Comparison of ENCODE assay signal across 18 cellular contexts in the genomic region with DNA sequence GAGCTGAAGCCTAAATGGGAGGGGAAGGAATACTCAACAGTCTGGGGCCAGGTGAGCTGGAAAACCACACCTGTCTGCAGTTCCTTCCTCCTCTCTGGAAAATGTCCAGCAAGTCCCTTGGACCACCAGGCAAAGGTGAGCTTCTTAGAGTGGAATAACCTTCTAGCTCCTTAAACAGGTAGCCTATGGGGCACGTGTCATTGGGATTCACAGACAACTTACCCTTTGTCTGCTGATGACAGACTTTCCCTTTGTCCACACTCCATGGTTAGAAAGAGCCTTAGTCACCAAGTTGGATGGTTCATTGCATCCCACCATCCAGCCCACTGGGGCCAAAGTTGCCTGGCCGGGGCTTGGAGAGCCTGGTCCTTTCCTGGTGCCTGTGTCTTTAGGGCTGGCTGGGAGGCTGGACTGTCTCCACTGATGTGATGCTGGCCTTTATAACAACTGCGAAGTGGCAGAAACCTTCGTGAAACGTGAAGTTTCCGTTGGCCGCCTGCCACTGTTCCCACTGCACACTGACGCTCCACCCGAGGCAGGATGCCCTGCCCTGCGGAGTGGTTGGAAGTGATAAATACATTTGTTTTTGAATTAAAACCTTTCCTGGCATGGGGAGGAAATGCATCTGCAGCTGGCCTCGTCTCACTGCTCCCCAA.
DNase-seq lines count a peak whose midpoint lies in the region; ATAC-seq and TF ChIP-seq lines count a peak whose summit lies in the region.
"Had no signal": no experiment of that assay in that cellular context is flagged by ENCODE, and none has a peak within 500 bp of the region (broad histone marks: within the 10 kb centered on the region; RNA-seq: fewer than 3 reads in every experiment).

No MANE protein-coding gene starts in this region.

- no peaks in the 10 kb centered on the region for H4K20me1 ChIP-seq in BLaER1

- no peak overlapping the region for H2BK15ac ChIP-seq in mesenchymal stem cell (ENCODE audit: low read depth, poor library complexity, severe bottlenecking)

- H3K27me3 Mint-ChIP-seq in endodermal cell (ENCODE audit: insufficient read depth), result peaks cover 29% of the 10 kb centered on the region
- H3K27me3 Mint-ChIP-seq: activated naive CD8-positive, alpha-beta T cell treated with anti-CD3 and anti-CD28 coated beads for 36 hours; activated T-cell treated with anti-CD3 and anti-CD28 coated beads, Interleukin-2, amount 50 U/mL, for 24 hours; CD4-positive, alpha-beta memory T cell had no signal

- no peak overlapping the region for H3K14ac ChIP-seq in mesenchymal stem cell (ENCODE audit: low read length in 2 of 2)

- no peaks in the 10 kb centered on the region for H3K9me3 Mint-ChIP-seq in endodermal cell
- H3K9me3 Mint-ChIP-seq: activated naive CD8-positive, alpha-beta T cell treated with anti-CD3 and anti-CD28 coated beads for 36 hours; activated T-cell treated with anti-CD3 and anti-CD28 coated beads, Interleukin-2, amount 50 U/mL, for 24 hours; CD4-positive, alpha-beta memory T cell had no signal

- H3K4me1 ChIP-seq in BLaER1 (peaks cover 12% of the 10 kb centered on the region), endodermal cell (ENCODE audit: control insufficient read depth, insufficient read depth, low read length) (no peaks in the 10 kb centered on the region), sigmoid colon (no peaks in the 10 kb centered on the region), mesenchymal stem cell (ENCODE audit: control insufficient read depth, insufficient read depth, low read depth, low read length) (peaks cover 2% of the 10 kb centered on the region)
- H3K4me1 ChIP-seq: foreskin keratinocyte had no signal

- WGBS in endodermal cell (ENCODE audit: insufficient coverage in 1 of 2, insufficient read length in 1 of 2), 2 experiments, result 78 to 93% methylated on average over 7 to 11 of the region's 11 CpGs
- 11 to 43% methylated on average over 11 of the region's 11 CpGs for WGBS in sigmoid colon, 2 donors
- 93% methylated on average over 11 of the region's 11 CpGs for WGBS in mesenchymal stem cell

- H3K9me3 ChIP-seq in BLaER1 (no peaks in the 10 kb centered on the region), endodermal cell (ENCODE audit: control insufficient read depth, low read length) (no peaks in the 10 kb centered on the region), sigmoid colon (no peaks in the 10 kb centered on the region), mesenchymal stem cell (ENCODE audit: control insufficient read depth, low read length) (no peaks in the 10 kb centered on the region)

- H3K4ac ChIP-seq in mesenchymal stem cell (ENCODE audit: low read depth in 1 of 2, low read length in 2 of 2), result no peak overlapping the region

- no peak overlapping the region for H4K91ac ChIP-seq in mesenchymal stem cell (ENCODE audit: low read length)

- H3K27ac ChIP-seq in BLaER1 (no peak overlapping the region), endodermal cell (ENCODE audit: low read depth, low read length) (no peak overlapping the region), sigmoid colon (peak overlapping the region in 1 of 4 donors; percentile 46), mesenchymal stem cell (ENCODE audit: low read length, poor library complexity, severe bottlenecking) (no peak overlapping the region)
- H3K27ac ChIP-seq: cardiac muscle cell, foreskin keratinocyte, SK-N-MC had no signal

- no peak overlapping the region for H3K4me3 ChIP-seq in BLaER1
- no peak overlapping the region for H3K4me3 ChIP-seq in endodermal cell (ENCODE audit: low read length)
- no peak overlapping the region for H3K4me3 ChIP-seq in sigmoid colon
- H3K4me3 ChIP-seq in mesenchymal stem cell (ENCODE audit: insufficient read depth in 1 of 2, low read depth in 1 of 2, low read length in 2 of 2), result no peak overlapping the region
- H3K4me3 ChIP-seq: cardiac muscle cell, SK-N-MC had no signal

- no peak overlapping the region for H2AFZ ChIP-seq in mesenchymal stem cell (ENCODE audit: low read depth, low read length)

- DNase-seq in endodermal cell (peak; percentile 35), left lobe of liver (ENCODE audit: low spot score) (no peak), sigmoid colon (peak; percentile 68), mesenchymal stem cell (no peak), NCI-H82 (lab: John Stamatoyannopoulos, UW) (no peak)
- DNase-seq in stimulated activated naive CD8-positive, alpha-beta T cell treated with anti-CD3 and anti-CD28 coated beads, Interleukin-15, Interleukin-2, amounts not matched to agents 100 U/mL and 50 U/mL, for 24 hours, result no peak
- no peak for DNase-seq in activated effector memory CD4-positive, alpha-beta T cell treated with Interleukin-2 at 50 U/mL for 16 hours
- DNase-seq: activated CD4-positive, alpha-beta T cell treated with anti-CD3 and anti-CD28 coated beads, Interleukin-2, amount 50 U/mL, for 4 hours; activated naive CD8-positive, alpha-beta T cell treated with anti-CD3 and anti-CD28 coated beads for 36 hours; activated T-cell treated with anti-CD3 and anti-CD28 coated beads, Interleukin-2, amount 50 U/mL, for 24 hours; CD4-positive, alpha-beta memory T cell; foreskin keratinocyte; NCI-H1436; NCI-H446 treated with DMSO at 0.1 percent for 48 hours had no signal

- no peak overlapping the region for H3K9ac ChIP-seq in BLaER1
- no peak overlapping the region for H3K9ac ChIP-seq in endodermal cell (ENCODE audit: extremely low read depth, low read length, poor library complexity, severe bottlenecking)
- no peak overlapping the region for H3K9ac ChIP-seq in mesenchymal stem cell (ENCODE audit: low read length)

- TF ChIP-seq CTCF in endodermal cell (conservative IDR thresholded peaks at IDR 0.05) (no peak), sigmoid colon (IDR thresholded peaks at IDR 0.05) (no peak)

- H3K27me3 ChIP-seq in BLaER1 (no peaks in the 10 kb centered on the region), endodermal cell (ENCODE audit: control insufficient read depth, insufficient read depth, low read length, poor library complexity, severe bottlenecking) (peaks cover 6% of the 10 kb centered on the region), sigmoid colon (no peaks in the 10 kb centered on the region), mesenchymal stem cell (ENCODE audit: control insufficient read depth in 1 of 2, insufficient read depth in 1 of 2, low read length in 2 of 2) (peaks cover 0 to 14% of the 10 kb centered on the region in 2 experiments)
- H3K27me3 ChIP-seq: foreskin keratinocyte had no signal

- no peak for TF ChIP-seq POLR2A in sigmoid colon (IDR thresholded peaks at IDR 0.05)

- no peak overlapping the region for H2BK120ac ChIP-seq in mesenchymal stem cell (ENCODE audit: low read depth, low read length)

- H3K4me2 ChIP-seq in BLaER1, result peak overlapping the region; percentile 46
- H3K4me2 ChIP-seq in mesenchymal stem cell (ENCODE audit: low read length, poor library complexity, severe bottlenecking), result no peak overlapping the region

- no peak overlapping the region for H3K23ac ChIP-seq in mesenchymal stem cell (ENCODE audit: low read length in 2 of 2)

- no peak overlapping the region for H3K4me3 Mint-ChIP-seq in endodermal cell
- H3K4me3 Mint-ChIP-seq: activated naive CD8-positive, alpha-beta T cell treated with anti-CD3 and anti-CD28 coated beads for 36 hours; activated T-cell treated with anti-CD3 and anti-CD28 coated beads, Interleukin-2, amount 50 U/mL, for 24 hours; CD4-positive, alpha-beta memory T cell had no signal

- no peak overlapping the region for H4K8ac ChIP-seq in mesenchymal stem cell (ENCODE audit: low read length)

- no peak overlapping the region for H3K18ac ChIP-seq in mesenchymal stem cell (ENCODE audit: low read depth in 1 of 2, low read length in 2 of 2)

- no peak overlapping the region for H2BK12ac ChIP-seq in mesenchymal stem cell (ENCODE audit: low read length in 2 of 2)

- TF ChIP-seq EP300 in sigmoid colon (IDR thresholded peaks at IDR 0.05), result no peak

- no peak overlapping the region for H2BK5ac ChIP-seq in mesenchymal stem cell (ENCODE audit: low read depth, low read length, poor library complexity, severe bottlenecking)

- H3K79me1 ChIP-seq in mesenchymal stem cell (replicated peaks; ENCODE audit: low read length, poor library complexity, severe bottlenecking), result no peaks in the 10 kb centered on the region

- no peak overlapping the region for H2AK5ac ChIP-seq in mesenchymal stem cell (ENCODE audit: low read length, severe bottlenecking)

- H3K27ac Mint-ChIP-seq in endodermal cell, result no peak overlapping the region
- H3K27ac Mint-ChIP-seq: activated naive CD8-positive, alpha-beta T cell treated with anti-CD3 and anti-CD28 coated beads for 36 hours; activated T-cell treated with anti-CD3 and anti-CD28 coated beads, Interleukin-2, amount 50 U/mL, for 24 hours; progenitor cell of endocrine pancreas had no signal

- peaks cover 7% of the 10 kb centered on the region for H3K4me1 Mint-ChIP-seq in endodermal cell

- H3K36me3 Mint-ChIP-seq in endodermal cell (ENCODE audit: low read depth), result no peaks in the 10 kb centered on the region
- H3K36me3 Mint-ChIP-seq: activated naive CD8-positive, alpha-beta T cell treated with anti-CD3 and anti-CD28 coated beads for 36 hours; CD4-positive, alpha-beta memory T cell had no signal

- peak; percentile 39 for ATAC-seq in left lobe of liver
- no peak for ATAC-seq in stimulated activated naive CD8-positive, alpha-beta T cell treated with anti-CD3 and anti-CD28 coated beads, Interleukin-15, Interleukin-2, amounts not matched to agents 100 U/mL and 50 U/mL, for 24 hours
- ATAC-seq: foreskin keratinocyte had no signal

- H3K36me3 ChIP-seq in BLaER1 (no peaks in the 10 kb centered on the region), endodermal cell (ENCODE audit: control insufficient read depth, insufficient read depth, low read length) (no peaks in the 10 kb centered on the region), sigmoid colon (no peaks in the 10 kb centered on the region), mesenchymal stem cell (ENCODE audit: control insufficient read depth in 1 of 2, insufficient read depth in 2 of 2, low read depth in 1 of 2, low read length in 2 of 2) (no peaks in the 10 kb centered on the region)
- H3K36me3 ChIP-seq: cardiac muscle cell had no signal

- intact Hi-C loops in sigmoid colon (cut with DNase I), result no loop called here

Comparison
In these comparisons a context has a peak if more than half of its experiments do, and no peak if none do; other contexts are left out.
1. DNase-seq: peak in endodermal cell (single experiment) and sigmoid colon (single experiment); none in left lobe of liver (single experiment), mesenchymal stem cell (single experiment), NCI-H82 (single experiment), stimulated activated naive CD8-positive, alpha-beta T cell treated with anti-CD3 and anti-CD28 coated beads, Interleukin-15, Interleukin-2, amounts not matched to agents 100 U/mL and 50 U/mL, for 24 hours (single experiment) and activated effector memory CD4-positive, alpha-beta T cell treated with Interleukin-2 at 50 U/mL for 16 hours (single experiment).